24 cellular contexts compared by ENCODE assay signal in the genomic region with DNA sequence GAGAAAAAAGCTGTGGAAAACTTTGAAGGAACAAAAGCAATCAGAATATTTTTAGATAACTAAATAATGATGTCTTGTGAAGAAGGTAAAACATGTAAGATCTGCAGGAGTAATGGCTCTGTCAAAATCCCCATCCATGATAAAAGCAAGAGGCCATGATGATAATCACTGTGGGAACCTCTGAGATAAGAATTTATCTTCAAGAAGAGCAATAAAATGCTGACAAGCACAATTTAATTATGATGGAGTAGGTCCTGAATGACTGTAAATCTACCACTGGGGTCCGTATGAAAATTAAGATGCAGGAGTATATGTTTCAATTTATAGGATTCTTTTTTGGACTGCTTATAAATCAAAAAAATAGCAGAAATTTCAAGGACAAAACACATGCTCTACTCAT.
"Had no signal": no experiment of that assay in that cellular context is flagged by ENCODE, and none has a peak within 500 bp of the region (broad histone marks: within the 10 kb centered on the region; RNA-seq: fewer than 3 reads in every experiment).

No MANE protein-coding gene starts in this region.

- H3K9me3 ChIP-seq: SJSA1, SK-N-SH had no signal

- H3K4me1 ChIP-seq: SJSA1 had no signal

- H3K36me3 ChIP-seq: SJSA1 had no signal

- H3K4me3 ChIP-seq: SJSA1 had no signal

- H3K4me2 ChIP-seq: KMS-11, SK-N-SH had no signal

- FAIRE-seq: HTR-8/SVneo, RCC 7860 had no signal

- H3K27me3 ChIP-seq: SJSA1 had no signal

- DNase-seq: Kasumi-1, MM.1S, NCI-H1092 treated with DMSO at 0.1 percent for 48 hours, NCI-H1436, NCI-H187, NCI-H2029, NCI-H2081 treated with DMSO at 0.1 percent for 48 hours, NCI-H2171, NCI-H226, NCI-H446, NCI-H510A, NCI-H524 treated with DMSO at 0.1 percent for 48 hours, NCI-H69, NCI-H774, Right ventricle myocardium superior, RPMI8226, SIG-M5, SK-N-SH, SW 1271 had no signal

- H3K9ac ChIP-seq: KMS-11, SK-N-SH had no signal

- H3K27ac ChIP-seq: HL-60, KMS-11, SJSA1 had no signal
